ENCODE assay signal across 7 cellular contexts in genomic region chr1:11691302-11691914, GRCh38. TPM values are rescaled to one million over a fixed set of nuclear protein-coding genes. Genes with fewer than 3 reads are reported as not detected.
DNase-seq lines count a peak whose midpoint lies in the region; ATAC-seq and TF ChIP-seq lines count a peak whose summit lies in the region.

A gene with protein sequence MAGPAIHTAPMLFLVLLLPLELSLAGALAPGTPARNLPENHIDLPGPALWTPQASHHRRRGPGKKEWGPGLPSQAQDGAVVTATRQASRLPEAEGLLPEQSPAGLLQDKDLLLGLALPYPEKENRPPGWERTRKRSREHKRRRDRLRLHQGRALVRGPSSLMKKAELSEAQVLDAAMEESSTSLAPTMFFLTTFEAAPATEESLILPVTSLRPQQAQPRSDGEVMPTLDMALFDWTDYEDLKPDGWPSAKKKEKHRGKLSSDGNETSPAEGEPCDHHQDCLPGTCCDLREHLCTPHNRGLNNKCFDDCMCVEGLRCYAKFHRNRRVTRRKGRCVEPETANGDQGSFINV (plus strand): TSS chr1:11691710. CDS start chr1:11706259, 14,549 bp downstream.

- DNase-seq in NCI-H69 (lab: John Stamatoyannopoulos, UW) (peak; percentile 85), prostate gland (ENCODE audit: low spot score) (no peak), NOMO-1 treated with DMSO at 0.1 percent for 48 hours (lab: John Stamatoyannopoulos, UW; ENCODE audit: unreplicated experiment) (no peak)
- DNase-seq in effector memory CD4-positive, alpha-beta T cell: no peak

- no peaks in the 10 kb centered on the region for H3K9me3 ChIP-seq in HEK293 (ENCODE audit: control insufficient read depth, insufficient read depth, low read depth, low read length)
- H3K9me3 ChIP-seq in effector memory CD4-positive, alpha-beta T cell (ENCODE audit: control insufficient read depth, low read length): no peaks in the 10 kb centered on the region
- no peaks in the 10 kb centered on the region for H3K9me3 ChIP-seq in prostate gland

- H3K27me3 ChIP-seq in effector memory CD4-positive, alpha-beta T cell (replicated peaks; ENCODE audit: control insufficient read depth, insufficient read depth, low read length, poor library complexity, severe bottlenecking): peaks cover 30% of the 10 kb centered on the region
- H3K27me3 ChIP-seq in prostate gland (replicated peaks; ENCODE audit: insufficient read depth): no peaks in the 10 kb centered on the region

- no peak for TF ChIP-seq POLR2A in prostate gland (IDR thresholded peaks at IDR 0.05)

- H3K4me3 ChIP-seq in HEK293 (ENCODE audit: low read depth, low read length) (peak within 1 kb of the TSS; percentile 35), prostate gland (peak within 1 kb of the TSS; percentile 6 to 24)
- peak within 1 kb of the TSS; percentile 25 for H3K4me3 ChIP-seq in effector memory CD4-positive, alpha-beta T cell (ENCODE audit: insufficient read depth, low read depth, low read length, poor library complexity, severe bottlenecking)

- WGBS in prostate gland: 0% methylated on average over 36 of the region's 78 CpGs

- POLR2A ChIA-PET in HEK293 (lab: Yijun Ruan, JAX): no interaction called here

- CTCF ChIA-PET in HEK293 (lab: Yijun Ruan, JAX): interaction anchor here (0.6 to 2.2 kb wide), 4 partner anchors 9 to 369 kb away, joined by 3 to 8 read pairs (median 3); no protein-coding TSS in a partner anchor

- ATAC-seq in GM19452 (IDR thresholded peaks at IDR 0.05; ENCODE audit: unreplicated experiment) (no peak), GM18502 (IDR thresholded peaks at IDR 0.05; ENCODE audit: poor library complexity, unreplicated experiment) (no peak)

- TF ChIP-seq CTCF in HEK293 (tag by site-specific recombination; IDR thresholded peaks at IDR 0.05): no peak
- TF ChIP-seq CTCF in prostate gland (IDR thresholded peaks at IDR 0.05): no peak

- H3K36me3 ChIP-seq in HEK293 (ENCODE audit: control insufficient read depth in 2 of 2, insufficient read depth in 1 of 2, low read length in 2 of 2) (no peaks in the 10 kb centered on the region), prostate gland (no peaks in the 10 kb centered on the region)
- no peaks in the 10 kb centered on the region for H3K36me3 ChIP-seq in effector memory CD4-positive, alpha-beta T cell (ENCODE audit: control insufficient read depth, insufficient read depth, low read length)

- intact Hi-C loops in prostate gland (cut with DNase I): no loop called here

- H3K4me1 ChIP-seq in HEK293 (ENCODE audit: control insufficient read depth, insufficient read depth, low read length) (peaks cover 9% of the 10 kb centered on the region; the same call in 1 of the 2 replicates), prostate gland (replicated peaks) (peaks cover 6% of the 10 kb centered on the region)
- H3K4me1 ChIP-seq in effector memory CD4-positive, alpha-beta T cell (ENCODE audit: control insufficient read depth, insufficient read depth, low read length, poor library complexity, severe bottlenecking): peaks cover 27% of the 10 kb centered on the region

- peak within 1 kb of the TSS; percentile 44; the same call in 1 of the 2 replicates for H3K27ac ChIP-seq in HEK293 (ENCODE audit: extremely low read depth, low read depth, low read length)
- H3K27ac ChIP-seq in effector memory CD4-positive, alpha-beta T cell (ENCODE audit: insufficient read depth, low read length, poor library complexity, severe bottlenecking): no peak within 1 kb of the TSS
- no peak within 1 kb of the TSS for H3K27ac ChIP-seq in prostate gland

TF ChIP-seq in HEK293, 187 proteins besides CTCF, POLR2A, EP300 and RAD21 (continues in another document):
- TF ChIP-seq ZNF416 (tag by site-specific recombination; IDR thresholded peaks at IDR 0.05) (no peak), ZNF335 (tag by site-specific recombination; conservative IDR thresholded peaks at IDR 0.05) (0 out of 2 replicates have a peak, but pooled peaks have one; percentile 12), ZNF362 (tag by site-specific recombination; IDR thresholded peaks at IDR 0.05) (no peak), ZNF624 (tag by site-specific recombination; IDR thresholded peaks at IDR 0.05) (no peak), ZSCAN4 (tag by site-specific recombination; IDR thresholded peaks at IDR 0.05) (no peak), ZSCAN16 (tag by site-specific recombination; IDR thresholded peaks at IDR 0.05) (no peak), SP7 (tag by site-specific recombination; IDR thresholded peaks at IDR 0.05) (no peak), ZBTB26 (tag by site-specific recombination; optimal IDR thresholded peaks at IDR 0.05) (peak; percentile 52), ZNF561 (tag by site-specific recombination; IDR thresholded peaks at IDR 0.05; ENCODE audit: borderline replicate concordance) (peak; percentile 59; the same call in 1 of the 2 replicates)
- TF ChIP-seq, protein P1, sequence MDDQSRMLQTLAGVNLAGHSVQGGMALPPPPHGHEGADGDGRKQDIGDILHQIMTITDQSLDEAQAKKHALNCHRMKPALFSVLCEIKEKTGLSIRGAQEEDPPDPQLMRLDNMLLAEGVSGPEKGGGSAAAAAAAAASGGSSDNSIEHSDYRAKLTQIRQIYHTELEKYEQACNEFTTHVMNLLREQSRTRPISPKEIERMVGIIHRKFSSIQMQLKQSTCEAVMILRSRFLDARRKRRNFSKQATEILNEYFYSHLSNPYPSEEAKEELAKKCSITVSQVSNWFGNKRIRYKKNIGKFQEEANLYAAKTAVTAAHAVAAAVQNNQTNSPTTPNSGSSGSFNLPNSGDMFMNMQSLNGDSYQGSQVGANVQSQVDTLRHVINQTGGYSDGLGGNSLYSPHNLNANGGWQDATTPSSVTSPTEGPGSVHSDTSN (CRISPR knock-in tag; IDR thresholded peaks at IDR 0.05): peak; percentile 68; the same call in 1 of the 2 replicates

RNA-seq across cellular contexts. Expression of the gene that starts here (rescaled TPM):
- under 1 TPM; 0.05 to 0.51 TPM for total RNA-seq in prostate gland
